Comparison of ENCODE assay signal across 24 cellular contexts in the genomic region with DNA sequence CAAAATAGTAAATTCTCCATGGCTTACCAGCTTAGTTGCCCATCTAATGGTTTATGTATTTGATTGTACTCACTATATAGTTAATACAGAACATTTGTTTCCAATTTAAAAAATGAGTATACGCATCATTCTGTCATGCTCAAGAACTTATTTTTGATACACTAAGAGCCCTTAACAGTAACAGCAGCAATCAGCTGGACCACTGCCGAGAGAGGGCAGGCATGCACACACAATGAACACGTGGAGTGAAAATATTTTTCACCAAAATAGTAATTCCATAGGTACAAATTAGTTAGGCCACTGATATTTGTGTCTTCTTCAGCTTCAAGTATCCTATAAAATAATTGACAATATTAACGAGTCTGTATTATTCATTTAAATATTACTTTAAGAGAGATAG.
"Had no signal": no experiment of that assay in that cellular context is flagged by ENCODE, and none has a peak within 500 bp of the region (broad histone marks: within the 10 kb centered on the region; RNA-seq: fewer than 3 reads in every experiment).

No MANE protein-coding gene starts in this region.

- DNase-seq: activated CD8-positive, alpha-beta memory T cell treated with anti-CD3 and anti-CD28 coated beads for 24 hours; activated CD8-positive, alpha-beta memory T cell treated with anti-CD3 and anti-CD28 coated beads, Interleukin-2, amount 50 U/mL, for 4 hours; activated naive CD4-positive, alpha-beta T cell treated with Interleukin-2 at 50 U/mL for 16 hours; activated naive CD8-positive, alpha-beta T cell treated with anti-CD3 and anti-CD28 coated beads, Interleukin-2, amount 10 ng/mL, durations not matched to agents 7 days and 5 days; activated T-cell treated with anti-CD3 and anti-CD28 coated beads, Interleukin-2, amount 50 U/mL, for 4 hours; body of pancreas; central memory CD4-positive, alpha-beta T cell; colonic mucosa; dorsolateral prefrontal cortex; kidney; left lung; mammary epithelial cell; nephron progenitor cell; pancreas; stimulated activated CD4-positive, alpha-beta T cell treated with anti-CD3 and anti-CD28 coated beads, Interleukin-15, amount 100 ng/mL, for 24 hours; T-cell; trophoblast cell; uterus had no signal

- H3K27me3 ChIP-seq: body of pancreas, colonic mucosa, dorsolateral prefrontal cortex, esophagus muscularis mucosa, left lung, pancreas, uterus had no signal

- H3K4me2 ChIP-seq: smooth muscle cell had no signal

- H3K9me3 ChIP-seq: body of pancreas, colonic mucosa, esophagus muscularis mucosa, left lung, pancreas, uterus had no signal

- ATAC-seq: activated T-cell treated with anti-CD3 and anti-CD28 coated beads, Interleukin-2, amount 50 U/mL, for 4 hours; body of pancreas; pancreas; sciatic nerve; stimulated activated memory B cell treated with anti-CD40 and anti-IgM and Interleukin-4, amounts not matched to agents 10 μg/mL and 1 μg/mL and 100 μg/mL, for 72 hours; WTC11 had no signal

- H3K4me1 ChIP-seq: body of pancreas, colonic mucosa, left lung, pancreas, uterus had no signal

- H3K4me3 ChIP-seq: body of pancreas, colonic mucosa, dorsolateral prefrontal cortex, esophagus muscularis mucosa, left lung, pancreas, smooth muscle cell, uterus had no signal

- H3K36me3 ChIP-seq: colonic mucosa, esophagus muscularis mucosa, left lung, pancreas, uterus had no signal

- FAIRE-seq: frontal cortex, kidney had no signal

- H3K27ac ChIP-seq: body of pancreas, colonic mucosa, dorsolateral prefrontal cortex, esophagus muscularis mucosa, left lung, pancreas, uterus had no signal
